In genomic region chr4:76624271-76624681, GRCh38 we compare ENCODE assay signal across 10 cellular contexts.
A peak's percentile ranks its signal among the peaks of the same experiment; 100 is the strongest.
DNase-seq lines count a peak whose midpoint lies in the region; ATAC-seq and TF ChIP-seq lines count a peak whose summit lies in the region.
"Had no signal": no experiment of that assay in that cellular context is flagged by ENCODE, and none has a peak within 500 bp of the region (broad histone marks: within the 10 kb centered on the region; RNA-seq: fewer than 3 reads in every experiment).

No MANE protein-coding gene starts in this region.

- no peaks in the 10 kb centered on the region for H3K9me3 ChIP-seq in PC-3 (ENCODE audit: low read length)

- H3K27ac ChIP-seq in PC-3 (ENCODE audit: low read length) = peak overlapping the region; percentile 98

- H3K79me2 ChIP-seq in PC-3 (ENCODE audit: low read length) = no peaks in the 10 kb centered on the region

- no peaks in the 10 kb centered on the region for H4K20me1 ChIP-seq in PC-3 (ENCODE audit: low read length)

- CTCF ChIA-PET in PC-3 (lab: Charles Lee) = no interaction called here

- peaks cover 59% of the 10 kb centered on the region for H3K4me1 Mint-ChIP-seq in nephron progenitor cell
- H3K4me1 Mint-ChIP-seq: CD4-positive, CD25-positive, alpha-beta regulatory T cell had no signal

- DNase-seq in ACHN (peak; percentile 82), PC-3 (peak; percentile 78), fibroblast of mammary gland (ENCODE audit: low read depth) (peak; percentile 94), nephron progenitor cell (no peak), SK-N-DZ (ENCODE audit: low spot score) (no peak)
- DNase-seq in activated naive CD4-positive, alpha-beta T cell treated with Interleukin-2 at 50 U/mL for 16 hours = no peak
- no peak for DNase-seq in activated CD4-positive, CD25-positive, alpha-beta regulatory T cell (lab: John Stamatoyannopoulos, UW)
- DNase-seq: CD4-positive, CD25-positive, alpha-beta regulatory T cell; NCI-H2029 treated with DMSO at 0.1 percent for 48 hours had no signal

- H3K27me3 Mint-ChIP-seq in nephron progenitor cell (ENCODE audit: low read depth, poor library complexity) = no peaks in the 10 kb centered on the region

- H3K9me2 ChIP-seq in PC-3 (replicated peaks; ENCODE audit: low read length) = no peaks in the 10 kb centered on the region

- H3K4me2 ChIP-seq in PC-3 (ENCODE audit: low read length) = peak overlapping the region; percentile 82

- H3K36me3 Mint-ChIP-seq in nephron progenitor cell (ENCODE audit: low read depth) = peaks cover 12% of the 10 kb centered on the region
- H3K36me3 Mint-ChIP-seq: CD4-positive, CD25-positive, alpha-beta regulatory T cell had no signal

- H3K9me3 Mint-ChIP-seq in nephron progenitor cell = no peaks in the 10 kb centered on the region

- peaks cover 6% of the 10 kb centered on the region for H3F3A ChIP-seq in PC-3 (ENCODE audit: low read length, unreplicated experiment)

- POLR2A ChIA-PET in PC-3 (lab: Charles Lee; ENCODE audit: unreplicated experiment) = interaction anchor here (0.6 kb wide), 1 partner anchor 41 kb away, joined by 4 read pairs; no protein-coding TSS in a partner anchor

- ATAC-seq in PC-3 = peak; percentile 21; the same call in 1 of the 2 replicates
- no peak for ATAC-seq in GM21576 (IDR thresholded peaks at IDR 0.05; ENCODE audit: unreplicated experiment)

- no peaks in the 10 kb centered on the region for H3K27me3 ChIP-seq in PC-3 (ENCODE audit: low read length)

- H3K27ac Mint-ChIP-seq in nephron progenitor cell = peak overlapping the region; percentile 96

- H3K4me1 ChIP-seq in PC-3 (ENCODE audit: insufficient read depth, low read length) = peaks cover 49% of the 10 kb centered on the region

- peak overlapping the region; percentile 69 for H3K9ac ChIP-seq in PC-3 (ENCODE audit: low read length)

- intact Hi-C loops in PC-3 (cut with micrococcal nuclease) = loop anchor here (5.0 kb wide), 1 partner anchor 78 kb away; no protein-coding TSS in a partner anchor

- peak overlapping the region; percentile 55; the same call in 1 of the 2 replicates for H3K4me3 ChIP-seq in PC-3 (ENCODE audit: low read length)
- no peak overlapping the region for H3K4me3 ChIP-seq in fibroblast of mammary gland (ENCODE audit: control insufficient read depth, low read depth, low read length)

- in situ Hi-C loops in ACHN (cut with HindIII; ENCODE audit: low pct_ligation_motif_present, low pct_unique_long_range_greater_than_20kb, low sequenced_read_pairs) = no loop called here

- no TSS peak for BruUV-seq in PC-3 (replicated peaks; lab: Mats Ljungman, UMichigan)

- TF ChIP-seq CTCF in PC-3 (conservative IDR thresholded peaks at IDR 0.05; ENCODE audit: low read depth, low read length) (no peak), fibroblast of mammary gland (conservative IDR thresholded peaks at IDR 0.05; ENCODE audit: control insufficient read depth, insufficient read depth, low read depth, low read length) (no peak), nephron progenitor cell (IDR thresholded peaks at IDR 0.05) (no peak)

- H3K4me3 Mint-ChIP-seq in nephron progenitor cell = peak overlapping the region; percentile 22
- H3K4me3 Mint-ChIP-seq: CD4-positive, CD25-positive, alpha-beta regulatory T cell had no signal

- H2AFZ ChIP-seq in PC-3 (ENCODE audit: low read length) = no peak overlapping the region

- no peaks in the 10 kb centered on the region for H3K36me3 ChIP-seq in PC-3 (ENCODE audit: low read depth, low read length)

Comparison
In these comparisons a context has a peak if more than half of its experiments do, and no peak if none do; other contexts are left out.
1. DNase-seq: peak in ACHN (single experiment), PC-3 (single experiment) and fibroblast of mammary gland (single experiment); none in nephron progenitor cell (single experiment), activated naive CD4-positive, alpha-beta T cell treated with Interleukin-2 at 50 U/mL for 16 hours (single experiment), SK-N-DZ (single experiment) and activated CD4-positive, CD25-positive, alpha-beta regulatory T cell (0 of 4).